ENCODE assay signal across 8 cellular contexts in the genomic region with DNA sequence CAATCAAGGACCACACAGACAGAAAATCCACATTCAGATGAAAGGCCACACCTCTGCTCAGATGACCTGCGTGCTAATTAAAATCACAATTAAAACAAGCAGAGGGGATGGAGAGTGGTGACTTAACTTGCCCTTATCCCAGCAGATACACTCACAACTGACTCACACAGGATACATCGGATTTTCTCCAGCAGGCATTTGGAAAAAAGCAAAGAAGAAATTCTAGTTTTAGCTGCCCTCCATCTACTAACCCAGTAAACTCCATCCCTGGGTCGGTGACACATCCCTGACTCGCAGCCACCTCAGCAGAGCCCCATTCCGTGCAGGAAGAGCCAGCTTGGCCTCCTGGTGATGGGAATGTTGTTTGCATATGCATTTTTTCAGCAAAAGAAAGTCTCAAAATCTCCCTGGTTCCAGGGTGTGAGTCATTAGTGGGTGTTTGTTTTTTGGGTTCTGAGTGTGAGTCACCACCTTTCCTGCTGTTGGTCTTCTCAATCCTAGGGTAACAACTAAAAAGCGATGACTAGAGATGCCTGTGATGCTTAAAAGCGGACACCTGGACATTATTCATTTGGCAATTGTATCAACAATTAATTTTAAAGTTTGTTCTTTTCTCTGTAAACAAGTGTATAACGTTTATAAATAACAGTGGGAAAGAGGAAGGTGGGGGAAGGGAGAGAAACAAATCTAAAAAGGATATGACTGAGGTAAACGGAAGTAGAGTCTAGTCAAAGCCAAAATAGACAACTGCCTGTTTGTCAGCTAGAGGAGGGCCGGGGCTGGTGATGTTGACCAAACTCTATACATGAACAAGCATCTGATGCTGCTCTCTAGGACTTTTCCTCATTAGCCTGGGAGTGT. TPM values are rescaled to one million over a fixed set of nuclear protein-coding genes. Genes with fewer than 3 reads are reported as not detected.
DNase-seq lines count a peak whose midpoint lies in the region; ATAC-seq and TF ChIP-seq lines count a peak whose summit lies in the region.

No MANE protein-coding gene starts in this region.

- H3K4me3 ChIP-seq in SJSA1 (no peak overlapping the region), cardiac fibroblast (replicated peaks in 1 of 2; ENCODE audit: low read depth in 2 of 2, low read length in 2 of 2) (no peak overlapping the region), kidney epithelial cell (ENCODE audit: low read depth, low read length) (no peak overlapping the region)

- peak; percentile 65 for ATAC-seq in HG03064 (IDR thresholded peaks at IDR 0.05; ENCODE audit: low read depth, unreplicated experiment)

- H3K36me3 ChIP-seq in SJSA1: no peaks in the 10 kb centered on the region
- no peaks in the 10 kb centered on the region for H3K36me3 ChIP-seq in kidney epithelial cell (ENCODE audit: control insufficient read depth, insufficient read depth, low read length)

- H3K9me3 ChIP-seq in SJSA1 (replicated peaks): no peaks in the 10 kb centered on the region

- peak overlapping the region; percentile 91 for H3K27ac ChIP-seq in SJSA1

- TF ChIP-seq CTCF in cardiac fibroblast (IDR thresholded peaks at IDR 0.05; ENCODE audit: low read depth, low read length) (peak; percentile 72), kidney epithelial cell (IDR thresholded peaks at IDR 0.05; ENCODE audit: insufficient read depth, low read length, poor library complexity, severe bottlenecking) (peak; percentile 66)

- H3K27me3 ChIP-seq in SJSA1 (replicated peaks) (no peaks in the 10 kb centered on the region), kidney epithelial cell (ENCODE audit: control insufficient read depth, insufficient read depth, low read length) (no peaks in the 10 kb centered on the region)

- DNase-seq in activated CD8-positive, alpha-beta memory T cell treated with anti-CD3 and anti-CD28 coated beads for 24 hours: peak; percentile 59
- no peak for DNase-seq in activated CD8-positive, alpha-beta memory T cell treated with anti-CD3 and anti-CD28 coated beads, Interleukin-2, amount 50 U/mL, for 48 hours
- DNase-seq in SJSA1 (ENCODE audit: low read depth in 1 of 2, low spot score in 2 of 2) (peak; percentile 96 to 99), cardiac fibroblast (ENCODE audit: low read depth in 2 of 2) (peak; percentile 95 to 99), kidney epithelial cell (ENCODE audit: low read depth) (peak; percentile 95), NCI-H1436 treated with DMSO at 0.1 percent for 48 hours (lab: John Stamatoyannopoulos, UW) (no peak)
- peak; percentile 0 for DNase-seq in stimulated activated CD8-positive, alpha-beta memory T cell treated with anti-CD3 and anti-CD28 coated beads, Interleukin-12 subunit alpha, Interleukin-12 subunit beta, amount 100 ng/mL, for 1 hour (ENCODE audit: low read depth)

- peaks cover 43% of the 10 kb centered on the region for H3K4me1 ChIP-seq in SJSA1 (replicated peaks)

RNA-seq across cellular contexts. Expression of a gene that starts 49.8 kb away (rescaled TPM):
- total RNA-seq in SJSA1 (2014; rRNA removed; shearing (Covaris generic)): 41.6 and 76.9 TPM in 2 replicates
- 28.3 and 28.6 TPM in 2 replicates for total RNA-seq in kidney epithelial cell

Comparison
In these comparisons a context has a peak if more than half of its experiments do, and no peak if none do; other contexts are left out.
1. DNase-seq: peak in activated CD8-positive, alpha-beta memory T cell treated with anti-CD3 and anti-CD28 coated beads for 24 hours (single experiment), SJSA1 (2 of 2), cardiac fibroblast (2 of 2), kidney epithelial cell (single experiment) and stimulated activated CD8-positive, alpha-beta memory T cell treated with anti-CD3 and anti-CD28 coated beads, Interleukin-12 subunit alpha, Interleukin-12 subunit beta, amount 100 ng/mL, for 1 hour (single experiment); none in activated CD8-positive, alpha-beta memory T cell treated with anti-CD3 and anti-CD28 coated beads, Interleukin-2, amount 50 U/mL, for 48 hours (single experiment) and NCI-H1436 treated with DMSO at 0.1 percent for 48 hours (single experiment).